Comparison of ENCODE assay signal across 5 cellular contexts in the genomic region with DNA sequence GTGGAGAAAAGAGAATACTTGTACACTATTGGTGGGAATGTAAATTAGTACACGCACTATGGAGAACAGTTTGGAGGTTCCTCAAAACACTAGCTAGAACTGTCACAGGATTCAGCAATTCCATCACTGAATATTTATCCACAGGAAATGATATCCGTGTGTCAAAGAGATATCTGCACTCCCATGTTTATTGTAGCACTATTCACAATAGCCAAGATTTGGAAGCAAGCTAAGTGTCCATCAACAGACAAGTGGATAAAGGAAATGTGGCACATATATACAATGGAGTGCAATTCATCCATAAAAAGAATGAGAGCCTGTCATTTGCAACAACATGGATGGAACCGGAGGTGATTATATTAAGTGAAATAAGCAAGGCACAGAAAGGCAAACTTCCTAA.
"Had no signal": no experiment of that assay in that cellular context is flagged by ENCODE, and none has a peak within 500 bp of the region (broad histone marks: within the 10 kb centered on the region; RNA-seq: fewer than 3 reads in every experiment).

No MANE protein-coding gene starts in this region.

- H3K4me3 ChIP-seq: K562 had no signal

- DNase-seq: IMR-90, KBM-7, KG1 had no signal

- H3K27ac ChIP-seq: HL-60 had no signal
